ENCODE assay signal across 9 cellular contexts in the genomic region with DNA sequence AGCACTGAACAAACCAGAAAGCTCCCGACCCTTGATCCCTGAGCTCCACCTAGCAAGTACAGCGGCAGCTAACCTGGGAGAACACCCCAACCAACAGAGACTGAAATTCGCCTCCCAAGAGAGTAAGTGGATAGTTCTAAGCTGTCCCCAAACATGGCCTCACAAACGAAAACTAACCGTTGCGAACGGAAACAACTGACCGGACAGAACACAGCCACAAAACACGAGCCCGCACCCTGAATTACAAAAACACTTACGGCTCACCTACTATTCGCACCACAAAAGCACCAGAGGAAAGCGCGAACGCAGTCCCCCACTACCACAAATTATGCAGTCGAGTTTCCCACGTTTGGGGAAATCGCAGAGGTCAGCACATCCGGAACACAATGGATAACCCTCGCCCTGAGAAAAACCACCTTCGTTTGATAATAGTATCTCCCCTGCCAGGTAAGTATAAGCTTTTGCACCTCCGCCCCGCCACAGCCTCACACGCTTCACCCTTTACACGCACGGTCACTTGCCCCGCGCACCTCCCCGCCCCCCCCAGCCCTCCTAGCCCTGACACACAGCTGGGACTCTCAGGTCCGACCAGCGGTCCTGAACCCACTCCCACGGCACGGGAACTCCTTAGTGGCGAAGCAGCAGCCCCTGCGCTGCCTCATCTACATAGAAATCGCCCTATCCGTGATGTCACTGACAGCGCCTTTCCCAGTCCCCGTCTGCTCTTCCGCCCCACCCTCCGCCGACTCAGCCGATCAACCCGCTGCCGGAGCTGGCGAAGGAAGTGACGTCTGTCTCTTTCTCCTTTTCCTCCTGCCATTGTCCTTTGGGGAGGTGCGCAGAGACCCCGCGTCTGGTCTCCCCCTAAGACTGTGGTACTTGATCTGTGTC. TPM values are rescaled to one million over a fixed set of nuclear protein-coding genes. Genes with fewer than 3 reads are reported as not detected.
DNase-seq lines count a peak whose midpoint lies in the region; ATAC-seq and FAIRE-seq lines count a peak whose summit lies in the region.
"Not testable (repeated sequence)": the region's sequence is repeated elsewhere in the genome, so short reads cannot be mapped to it uniquely, and the experiment has no call there.
"Had no signal": no experiment of that assay in that cellular context is flagged by ENCODE, and none has a peak within 500 bp of the region (broad histone marks: within the 10 kb centered on the region; RNA-seq: fewer than 3 reads in every experiment).

No MANE protein-coding gene starts in this region.

- H2AFZ ChIP-seq in Karpas-422 (ENCODE audit: low read length): not testable (repeated sequence)

- not testable (repeated sequence) for FAIRE-seq in RCC 7860 (lab: Jason Lieb, UNC)

- H3K4me1 ChIP-seq in Karpas-422 (ENCODE audit: low read length); muscle layer of colon (ENCODE audit: insufficient read depth, low read length): not testable (repeated sequence)

- peak; percentile 83 for ATAC-seq in GM21619 (IDR thresholded peaks at IDR 0.05; ENCODE audit: unreplicated experiment)

- H3K79me2 ChIP-seq in Karpas-422 (ENCODE audit: low read length): not testable (repeated sequence)

- not testable (repeated sequence) for H3K9me3 ChIP-seq in Karpas-422 (ENCODE audit: low read length); muscle layer of colon (ENCODE audit: low read length)

- not testable (repeated sequence) for H3K4me3 ChIP-seq in Karpas-422 (ENCODE audit: low read length)
- H3K4me3 ChIP-seq in muscle layer of colon (ENCODE audit: low read depth in 1 of 2, low read length in 2 of 2): peak overlapping the region in 1 of 2 donors; percentile 45

- DNase-seq in DMS 273 treated with DMSO at 0.1 percent for 48 hours (lab: John Stamatoyannopoulos, UW): peak; percentile 95
- DNase-seq in Karpas-422: peak; percentile 63
- DNase-seq in RCC 7860 (ENCODE audit: low spot score): peak; percentile 96
- peak; percentile 65 for DNase-seq in activated T-cell treated with anti-CD3 and anti-CD28 coated beads for 48 hours (ENCODE audit: low read depth)
- DNase-seq in epidermal melanocyte (ENCODE audit: insufficient read length, low spot score): peak; percentile 12
- DNase-seq in stimulated activated CD8-positive, alpha-beta memory T cell treated with anti-CD3 and anti-CD28 coated beads, Interleukin-15, amount 100 ng/mL, for 4 hours (ENCODE audit: low read depth in 2 of 2): peak; percentile 42 to 54

- not testable (repeated sequence) for H4K20me1 ChIP-seq in Karpas-422 (ENCODE audit: insufficient read depth, low read depth, low read length)

- not testable (repeated sequence) for H3K4me2 ChIP-seq in Karpas-422 (ENCODE audit: low read depth, low read length, poor library complexity, severe bottlenecking)

- H3K9me2 ChIP-seq in Karpas-422 (replicated peaks; ENCODE audit: insufficient read depth, low read length): not testable (repeated sequence)

- peak overlapping the region; percentile 27; the same call in 1 of the 2 replicates for H3K9ac ChIP-seq in Karpas-422 (ENCODE audit: low read length)
- H3K9ac ChIP-seq in muscle layer of colon (ENCODE audit: low read length): peak overlapping the region; percentile 27

- H3K36me3 ChIP-seq in Karpas-422 (ENCODE audit: insufficient read depth, low read length); muscle layer of colon (ENCODE audit: insufficient read depth, low read length): not testable (repeated sequence)

- not testable (repeated sequence) for H3K27me3 ChIP-seq in Karpas-422 (ENCODE audit: low read length); muscle layer of colon (ENCODE audit: control insufficient read depth in 1 of 2, insufficient read depth in 2 of 2, low read length in 2 of 2)

- H3K27ac ChIP-seq in Karpas-422 (ENCODE audit: low read length); muscle layer of colon (ENCODE audit: low read depth, low read length): not testable (repeated sequence)

RNA-seq across cellular contexts. Expression of gene PPIAL4A, which starts 38.8 kb away (rescaled TPM):
- total RNA-seq in Karpas-422 (2014; rRNA removed; shearing (Covaris generic); ENCODE audit: low replicate concordance): not detected in 2 replicates
- total RNA-seq: right atrium auricular region had no signal

Comparison
In these comparisons a context has a peak if more than half of its experiments do, and no peak if none do; other contexts are left out.
1. DNase-seq: peak in every context shown above with its lines; median percentile 96 in RCC 7860; 95 in DMS 273 treated with DMSO at 0.1 percent for 48 hours; 65 in activated T-cell treated with anti-CD3 and anti-CD28 coated beads for 48 hours; 63 in Karpas-422; 48 in stimulated activated CD8-positive, alpha-beta memory T cell treated with anti-CD3 and anti-CD28 coated beads, Interleukin-15, amount 100 ng/mL, for 4 hours; 12 in epidermal melanocyte.